In the genomic region with DNA sequence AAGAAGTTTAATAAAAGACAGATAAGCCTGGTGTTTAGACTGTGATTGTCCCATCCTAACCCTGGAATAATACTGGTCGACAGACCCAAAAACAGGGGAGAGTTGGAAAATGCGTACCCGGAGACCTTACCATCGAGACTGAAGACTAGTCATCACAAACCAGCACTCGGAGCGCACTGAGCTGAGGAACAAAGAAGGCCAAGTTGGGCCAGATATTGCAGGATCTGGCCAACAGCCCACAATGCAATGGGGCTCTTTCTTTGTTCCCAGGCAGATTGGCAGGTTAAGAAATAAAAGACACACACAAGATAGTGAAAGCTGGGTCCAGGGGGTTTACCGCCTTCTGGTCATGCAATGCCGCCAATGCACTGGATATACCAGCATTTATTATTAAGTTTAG, we compare ENCODE assay signal across 1 cellular context.
TF ChIP-seq lines count a peak whose summit lies in the region.

No MANE protein-coding gene starts in this region.

TF ChIP-seq in K562, 482 proteins besides CTCF, POLR2A, EP300 and RAD21 (continued from another document):
- TF ChIP-seq ZNF212 (CRISPR knock-in tag; IDR thresholded peaks at IDR 0.05) (no peak), ETV1 (tag; conservative IDR thresholded peaks at IDR 0.05; ENCODE audit: low read depth) (no peak), IFI16 (CRISPR knock-in tag; IDR thresholded peaks at IDR 0.05) (no peak), GABPB1 (CRISPR knock-in tag; IDR thresholded peaks at IDR 0.05) (no peak), CSDE1 (IDR thresholded peaks at IDR 0.05) (no peak), SNRNP70 (optimal IDR thresholded peaks at IDR 0.05; ENCODE audit: low read depth, low read length) (no peak), TRIM24 (IDR thresholded peaks at IDR 0.05) (no peak)
- TF ChIP-seq, protein P1, sequence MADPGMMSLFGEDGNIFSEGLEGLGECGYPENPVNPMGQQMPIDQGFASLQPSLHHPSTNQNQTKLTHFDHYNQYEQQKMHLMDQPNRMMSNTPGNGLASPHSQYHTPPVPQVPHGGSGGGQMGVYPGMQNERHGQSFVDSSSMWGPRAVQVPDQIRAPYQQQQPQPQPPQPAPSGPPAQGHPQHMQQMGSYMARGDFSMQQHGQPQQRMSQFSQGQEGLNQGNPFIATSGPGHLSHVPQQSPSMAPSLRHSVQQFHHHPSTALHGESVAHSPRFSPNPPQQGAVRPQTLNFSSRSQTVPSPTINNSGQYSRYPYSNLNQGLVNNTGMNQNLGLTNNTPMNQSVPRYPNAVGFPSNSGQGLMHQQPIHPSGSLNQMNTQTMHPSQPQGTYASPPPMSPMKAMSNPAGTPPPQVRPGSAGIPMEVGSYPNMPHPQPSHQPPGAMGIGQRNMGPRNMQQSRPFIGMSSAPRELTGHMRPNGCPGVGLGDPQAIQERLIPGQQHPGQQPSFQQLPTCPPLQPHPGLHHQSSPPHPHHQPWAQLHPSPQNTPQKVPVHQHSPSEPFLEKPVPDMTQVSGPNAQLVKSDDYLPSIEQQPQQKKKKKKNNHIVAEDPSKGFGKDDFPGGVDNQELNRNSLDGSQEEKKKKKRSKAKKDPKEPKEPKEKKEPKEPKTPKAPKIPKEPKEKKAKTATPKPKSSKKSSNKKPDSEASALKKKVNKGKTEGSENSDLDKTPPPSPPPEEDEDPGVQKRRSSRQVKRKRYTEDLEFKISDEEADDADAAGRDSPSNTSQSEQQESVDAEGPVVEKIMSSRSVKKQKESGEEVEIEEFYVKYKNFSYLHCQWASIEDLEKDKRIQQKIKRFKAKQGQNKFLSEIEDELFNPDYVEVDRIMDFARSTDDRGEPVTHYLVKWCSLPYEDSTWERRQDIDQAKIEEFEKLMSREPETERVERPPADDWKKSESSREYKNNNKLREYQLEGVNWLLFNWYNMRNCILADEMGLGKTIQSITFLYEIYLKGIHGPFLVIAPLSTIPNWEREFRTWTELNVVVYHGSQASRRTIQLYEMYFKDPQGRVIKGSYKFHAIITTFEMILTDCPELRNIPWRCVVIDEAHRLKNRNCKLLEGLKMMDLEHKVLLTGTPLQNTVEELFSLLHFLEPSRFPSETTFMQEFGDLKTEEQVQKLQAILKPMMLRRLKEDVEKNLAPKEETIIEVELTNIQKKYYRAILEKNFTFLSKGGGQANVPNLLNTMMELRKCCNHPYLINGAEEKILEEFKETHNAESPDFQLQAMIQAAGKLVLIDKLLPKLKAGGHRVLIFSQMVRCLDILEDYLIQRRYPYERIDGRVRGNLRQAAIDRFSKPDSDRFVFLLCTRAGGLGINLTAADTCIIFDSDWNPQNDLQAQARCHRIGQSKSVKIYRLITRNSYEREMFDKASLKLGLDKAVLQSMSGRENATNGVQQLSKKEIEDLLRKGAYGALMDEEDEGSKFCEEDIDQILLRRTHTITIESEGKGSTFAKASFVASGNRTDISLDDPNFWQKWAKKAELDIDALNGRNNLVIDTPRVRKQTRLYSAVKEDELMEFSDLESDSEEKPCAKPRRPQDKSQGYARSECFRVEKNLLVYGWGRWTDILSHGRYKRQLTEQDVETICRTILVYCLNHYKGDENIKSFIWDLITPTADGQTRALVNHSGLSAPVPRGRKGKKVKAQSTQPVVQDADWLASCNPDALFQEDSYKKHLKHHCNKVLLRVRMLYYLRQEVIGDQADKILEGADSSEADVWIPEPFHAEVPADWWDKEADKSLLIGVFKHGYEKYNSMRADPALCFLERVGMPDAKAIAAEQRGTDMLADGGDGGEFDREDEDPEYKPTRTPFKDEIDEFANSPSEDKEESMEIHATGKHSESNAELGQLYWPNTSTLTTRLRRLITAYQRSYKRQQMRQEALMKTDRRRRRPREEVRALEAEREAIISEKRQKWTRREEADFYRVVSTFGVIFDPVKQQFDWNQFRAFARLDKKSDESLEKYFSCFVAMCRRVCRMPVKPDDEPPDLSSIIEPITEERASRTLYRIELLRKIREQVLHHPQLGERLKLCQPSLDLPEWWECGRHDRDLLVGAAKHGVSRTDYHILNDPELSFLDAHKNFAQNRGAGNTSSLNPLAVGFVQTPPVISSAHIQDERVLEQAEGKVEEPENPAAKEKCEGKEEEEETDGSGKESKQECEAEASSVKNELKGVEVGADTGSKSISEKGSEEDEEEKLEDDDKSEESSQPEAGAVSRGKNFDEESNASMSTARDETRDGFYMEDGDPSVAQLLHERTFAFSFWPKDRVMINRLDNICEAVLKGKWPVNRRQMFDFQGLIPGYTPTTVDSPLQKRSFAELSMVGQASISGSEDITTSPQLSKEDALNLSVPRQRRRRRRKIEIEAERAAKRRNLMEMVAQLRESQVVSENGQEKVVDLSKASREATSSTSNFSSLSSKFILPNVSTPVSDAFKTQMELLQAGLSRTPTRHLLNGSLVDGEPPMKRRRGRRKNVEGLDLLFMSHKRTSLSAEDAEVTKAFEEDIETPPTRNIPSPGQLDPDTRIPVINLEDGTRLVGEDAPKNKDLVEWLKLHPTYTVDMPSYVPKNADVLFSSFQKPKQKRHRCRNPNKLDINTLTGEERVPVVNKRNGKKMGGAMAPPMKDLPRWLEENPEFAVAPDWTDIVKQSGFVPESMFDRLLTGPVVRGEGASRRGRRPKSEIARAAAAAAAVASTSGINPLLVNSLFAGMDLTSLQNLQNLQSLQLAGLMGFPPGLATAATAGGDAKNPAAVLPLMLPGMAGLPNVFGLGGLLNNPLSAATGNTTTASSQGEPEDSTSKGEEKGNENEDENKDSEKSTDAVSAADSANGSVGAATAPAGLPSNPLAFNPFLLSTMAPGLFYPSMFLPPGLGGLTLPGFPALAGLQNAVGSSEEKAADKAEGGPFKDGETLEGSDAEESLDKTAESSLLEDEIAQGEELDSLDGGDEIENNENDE (IDR thresholded peaks at IDR 0.05; ENCODE audit: low read depth, low read length) = no peak
- TF ChIP-seq, protein P2, sequence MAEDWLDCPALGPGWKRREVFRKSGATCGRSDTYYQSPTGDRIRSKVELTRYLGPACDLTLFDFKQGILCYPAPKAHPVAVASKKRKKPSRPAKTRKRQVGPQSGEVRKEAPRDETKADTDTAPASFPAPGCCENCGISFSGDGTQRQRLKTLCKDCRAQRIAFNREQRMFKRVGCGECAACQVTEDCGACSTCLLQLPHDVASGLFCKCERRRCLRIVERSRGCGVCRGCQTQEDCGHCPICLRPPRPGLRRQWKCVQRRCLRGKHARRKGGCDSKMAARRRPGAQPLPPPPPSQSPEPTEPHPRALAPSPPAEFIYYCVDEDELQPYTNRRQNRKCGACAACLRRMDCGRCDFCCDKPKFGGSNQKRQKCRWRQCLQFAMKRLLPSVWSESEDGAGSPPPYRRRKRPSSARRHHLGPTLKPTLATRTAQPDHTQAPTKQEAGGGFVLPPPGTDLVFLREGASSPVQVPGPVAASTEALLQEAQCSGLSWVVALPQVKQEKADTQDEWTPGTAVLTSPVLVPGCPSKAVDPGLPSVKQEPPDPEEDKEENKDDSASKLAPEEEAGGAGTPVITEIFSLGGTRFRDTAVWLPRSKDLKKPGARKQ (CRISPR knock-in tag; IDR thresholded peaks at IDR 0.05) = no peak
- TF ChIP-seq, protein P3, sequence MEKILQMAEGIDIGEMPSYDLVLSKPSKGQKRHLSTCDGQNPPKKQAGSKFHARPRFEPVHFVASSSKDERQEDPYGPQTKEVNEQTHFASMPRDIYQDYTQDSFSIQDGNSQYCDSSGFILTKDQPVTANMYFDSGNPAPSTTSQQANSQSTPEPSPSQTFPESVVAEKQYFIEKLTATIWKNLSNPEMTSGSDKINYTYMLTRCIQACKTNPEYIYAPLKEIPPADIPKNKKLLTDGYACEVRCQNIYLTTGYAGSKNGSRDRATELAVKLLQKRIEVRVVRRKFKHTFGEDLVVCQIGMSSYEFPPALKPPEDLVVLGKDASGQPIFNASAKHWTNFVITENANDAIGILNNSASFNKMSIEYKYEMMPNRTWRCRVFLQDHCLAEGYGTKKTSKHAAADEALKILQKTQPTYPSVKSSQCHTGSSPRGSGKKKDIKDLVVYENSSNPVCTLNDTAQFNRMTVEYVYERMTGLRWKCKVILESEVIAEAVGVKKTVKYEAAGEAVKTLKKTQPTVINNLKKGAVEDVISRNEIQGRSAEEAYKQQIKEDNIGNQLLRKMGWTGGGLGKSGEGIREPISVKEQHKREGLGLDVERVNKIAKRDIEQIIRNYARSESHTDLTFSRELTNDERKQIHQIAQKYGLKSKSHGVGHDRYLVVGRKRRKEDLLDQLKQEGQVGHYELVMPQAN (IDR thresholded peaks at IDR 0.05; ENCODE audit: borderline replicate concordance) = no peak
